In the genomic region with DNA sequence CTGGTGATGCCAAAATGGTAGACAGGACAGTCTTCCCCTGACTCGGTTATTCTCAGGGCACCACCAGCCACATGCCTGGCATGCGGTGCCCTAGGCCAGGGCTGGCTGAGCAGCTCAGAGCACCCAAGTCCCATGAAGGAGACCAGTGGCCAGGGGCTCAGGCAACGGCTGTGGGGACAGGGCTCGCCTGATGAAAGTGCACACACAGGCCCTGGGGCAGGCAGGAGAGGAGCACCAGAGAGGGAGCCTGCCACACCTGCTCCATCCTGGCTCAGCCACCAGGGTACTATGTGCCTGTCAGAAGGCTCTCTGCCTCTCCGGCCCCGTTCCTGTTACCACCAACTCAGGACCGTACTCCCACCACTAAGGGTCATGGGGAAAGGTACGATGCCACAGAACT, we compare ENCODE assay signal across 34 cellular contexts. TPM values are rescaled to one million over a fixed set of nuclear protein-coding genes. Genes with fewer than 3 reads are reported as not detected.
"Had no signal": no experiment of that assay in that cellular context is flagged by ENCODE, and none has a peak within 500 bp of the region (broad histone marks: within the 10 kb centered on the region; RNA-seq: fewer than 3 reads in every experiment).

No MANE protein-coding gene starts in this region.

- H3K36me3 ChIP-seq: adrenal gland, brain microvascular endothelial cell, breast epithelium had no signal

- H3K4me3 Mint-ChIP-seq: activated B cell treated with CpG ODN at 0.5 μM for 24 hours; activated CD4-positive, alpha-beta memory T cell treated with anti-CD3 and anti-CD28 coated beads for 36 hours; activated CD4-positive, alpha-beta T cell treated with anti-CD3 and anti-CD28 coated beads, Interleukin-2, amount 10 ng/mL, durations not matched to agents 24 days and 14 days; activated CD8-positive, alpha-beta T cell treated with anti-CD3 and anti-CD28 coated beads for 36 hours; activated naive CD4-positive, alpha-beta T cell treated with anti-CD3 and anti-CD28 coated beads for 36 hours; activated naive CD8-positive, alpha-beta T cell treated with anti-CD3 and anti-CD28 coated beads for 36 hours; activated T-cell treated with anti-CD3 and anti-CD28 coated beads, Interleukin-2, amount 50 U/mL, for 4 hours; activated T-cell treated with anti-CD3 and anti-CD28 coated beads, Interleukin-2, amount 50 U/mL, for 72 hours; activated T-helper 1 cell treated with anti-CD3 and anti-CD28 coated beads, Interleukin-12 subunit alpha, Interleukin-12 subunit beta, Interleukin-2, Interleukin-4 antibody, amounts not matched to agents 30 ng/mL and 10 ng/mL and 1 ng/mL, durations not matched to agents 14 hours and 24 hours and 36 hours; activated T-helper 17 cell treated with anti-CD3 and anti-CD28 coated beads, Interleukin-2, amount 50 U/mL, for 72 hours; T-helper 1 cell treated with Interleukin-12 subunit alpha and Interleukin-12 subunit beta and Interleukin-4 antibody, amounts not matched to agents 30 μg/mL and 1 μg/mL, for 36 hours; T-helper 2 cell treated with Interferon-gamma antibody and Interleukin-4, amounts not matched to agents 5 μg/mL and 100 μg/mL, for 36 hours had no signal

- H3K4me1 ChIP-seq: adrenal gland had no signal

- H3K27ac ChIP-seq: adrenal gland, body of pancreas, brain microvascular endothelial cell, breast epithelium, VCaP had no signal

- H3K27ac Mint-ChIP-seq: activated B cell treated with CpG ODN at 0.5 μM for 24 hours; activated CD4-positive, alpha-beta memory T cell treated with anti-CD3 and anti-CD28 coated beads for 36 hours; activated CD8-positive, alpha-beta T cell treated with anti-CD3 and anti-CD28 coated beads for 36 hours; activated naive CD4-positive, alpha-beta T cell treated with anti-CD3 and anti-CD28 coated beads for 36 hours; activated naive CD4-positive, alpha-beta T cell treated with anti-CD3 and anti-CD28 coated beads, Interleukin-2, amount 50 U/mL, for 72 hours; activated naive CD8-positive, alpha-beta T cell treated with anti-CD3 and anti-CD28 coated beads for 36 hours; activated T-cell treated with anti-CD3 and anti-CD28 coated beads, Interleukin-2, amount 50 U/mL, for 72 hours; activated T-helper 1 cell treated with anti-CD3 and anti-CD28 coated beads, Interleukin-12 subunit alpha, Interleukin-12 subunit beta, Interleukin-2, Interleukin-4 antibody, amounts not matched to agents 30 ng/mL and 10 ng/mL and 1 ng/mL, durations not matched to agents 14 hours and 24 hours and 36 hours; activated T-helper 17 cell treated with anti-CD3 and anti-CD28 coated beads, Interleukin-2, amount 50 U/mL, for 72 hours; T-helper 2 cell treated with Interferon-gamma antibody and Interleukin-4, amounts not matched to agents 5 μg/mL and 100 μg/mL, for 36 hours had no signal

- H3K9me3 ChIP-seq: adrenal gland, body of pancreas, breast epithelium had no signal

- H3K36me3 Mint-ChIP-seq: activated CD4-positive, alpha-beta memory T cell treated with anti-CD3 and anti-CD28 coated beads for 36 hours; activated naive CD8-positive, alpha-beta T cell treated with anti-CD3 and anti-CD28 coated beads for 36 hours had no signal

- H3K4me3 ChIP-seq: adrenal gland, body of pancreas, breast epithelium had no signal

- H3K9me3 Mint-ChIP-seq: activated B cell treated with CpG ODN at 0.5 μM for 24 hours; activated CD4-positive, alpha-beta memory T cell treated with anti-CD3 and anti-CD28 coated beads for 36 hours; activated CD4-positive, alpha-beta T cell treated with anti-CD3 and anti-CD28 coated beads, Interleukin-2, amount 10 ng/mL, durations not matched to agents 24 days and 14 days; activated CD8-positive, alpha-beta T cell treated with anti-CD3 and anti-CD28 coated beads for 36 hours; activated naive CD4-positive, alpha-beta T cell treated with anti-CD3 and anti-CD28 coated beads for 36 hours; activated naive CD4-positive, alpha-beta T cell treated with anti-CD3 and anti-CD28 coated beads, Interleukin-2, amount 50 U/mL, for 72 hours; activated naive CD8-positive, alpha-beta T cell treated with anti-CD3 and anti-CD28 coated beads for 36 hours; activated T-cell treated with anti-CD3 and anti-CD28 coated beads, Interleukin-2, amount 50 U/mL, for 4 hours; activated T-cell treated with anti-CD3 and anti-CD28 coated beads, Interleukin-2, amount 50 U/mL, for 72 hours; activated T-helper 1 cell treated with anti-CD3 and anti-CD28 coated beads, Interleukin-12 subunit alpha, Interleukin-12 subunit beta, Interleukin-2, Interleukin-4 antibody, amounts not matched to agents 30 ng/mL and 10 ng/mL and 1 ng/mL, durations not matched to agents 14 hours and 24 hours and 36 hours; activated T-helper 17 cell treated with anti-CD3 and anti-CD28 coated beads, Interleukin-2, amount 50 U/mL, for 72 hours; T-helper 1 cell treated with Interleukin-12 subunit alpha and Interleukin-12 subunit beta and Interleukin-4 antibody, amounts not matched to agents 30 μg/mL and 1 μg/mL, for 36 hours; T-helper 2 cell treated with Interferon-gamma antibody and Interleukin-4, amounts not matched to agents 5 μg/mL and 100 μg/mL, for 36 hours had no signal

- DNase-seq: activated B cell treated with CpG ODN at 0.5 μM for 24 hours; activated CD4-positive, alpha-beta memory T cell treated with anti-CD3 and anti-CD28 coated beads for 36 hours; activated CD4-positive, alpha-beta T cell treated with anti-CD3 and anti-CD28 coated beads for 4 hours; activated CD4-positive, alpha-beta T cell treated with anti-CD3 and anti-CD28 coated beads, Interleukin-2, amount 10 ng/mL, durations not matched to agents 24 days and 14 days; activated CD4-positive, alpha-beta T cell treated with anti-CD3 and anti-CD28 coated beads, Interleukin-2, amount 50 U/mL, for 1 hour; activated CD4-positive, alpha-beta T cell treated with anti-CD3 and anti-CD28 coated beads, Interleukin-2, amount 50 U/mL, for 4 hours; activated CD4-positive, CD25-positive, alpha-beta regulatory T cell treated with anti-CD3 and anti-CD28 coated beads, Interleukin-2, amount 50 U/mL, for 72 hours; activated CD8-positive, alpha-beta memory T cell treated with anti-CD3 and anti-CD28 coated beads, Interleukin-2, amount 50 U/mL, for 4 hours; activated CD8-positive, alpha-beta T cell treated with anti-CD3 and anti-CD28 coated beads for 36 hours; activated effector memory CD4-positive, alpha-beta T cell treated with anti-CD3 and anti-CD28 coated beads, Interleukin-2, amount 50 U/mL, for 16 hours; activated gamma-delta T cell treated with Interleukin-2 at 50 U/mL for 16 hours; activated naive CD4-positive, alpha-beta T cell; activated naive CD4-positive, alpha-beta T cell treated with anti-CD3 and anti-CD28 coated beads for 36 hours; activated naive CD4-positive, alpha-beta T cell treated with anti-CD3 and anti-CD28 coated beads, Interleukin-2, amount 50 U/mL, for 16 hours; activated naive CD8-positive, alpha-beta T cell treated with anti-CD3 and anti-CD28 coated beads for 36 hours; activated T-cell treated with anti-CD3 and anti-CD28 coated beads for 4 hours; activated T-cell treated with anti-CD3 and anti-CD28 coated beads, Interleukin-2, amount 50 U/mL, for 1 hour; activated T-cell treated with anti-CD3 and anti-CD28 coated beads, Interleukin-2, amount 50 U/mL, for 4 hours; activated T-cell treated with anti-CD3 and anti-CD28 coated beads, Interleukin-2, amount 50 U/mL, for 72 hours; adrenal gland; amniotic stem cell; aorta; body of pancreas; brain microvascular endothelial cell; central memory CD4-positive, alpha-beta T cell; T-helper 2 cell; T-helper 9 cell had no signal

RNA-seq across cellular contexts. Expression of gene ELFN2, which starts 12.1 kb away (rescaled TPM):
- total RNA-seq: activated B cell treated with CpG ODN at 0.5 μM for 24 hours, breast epithelium had no signal
- polyA plus RNA-seq: aorta had no signal
